In genomic region chr12:57697076-57697475, GRCh38 we compare ENCODE assay signal across 30 cellular contexts.
"Had no signal": no experiment of that assay in that cellular context is flagged by ENCODE, and none has a peak within 500 bp of the region (broad histone marks: within the 10 kb centered on the region; RNA-seq: fewer than 3 reads in every experiment).

No MANE protein-coding gene starts in this region.

- H3K27me3 ChIP-seq: ovary, right lobe of liver, sigmoid colon, suprapubic skin, testis, tibial artery, transverse colon, upper lobe of right lung, uterus had no signal

- H3K27ac Mint-ChIP-seq: natural killer cell treated with Interleukin-12 subunit alpha and Interleukin-12 subunit beta and Interleukin-15 and Interleukin-18, amount 100 ng/mL, for 72 hours; nephron progenitor cell; neural progenitor cell; progenitor cell of endocrine pancreas; stimulated activated effector memory CD8-positive, alpha-beta T cell treated with anti-CD3 and anti-CD28 coated beads, Interleukin-12 subunit alpha, Interleukin-12 subunit beta, amount 100 ng/mL, for 72 hours; stimulated activated naive B cell treated with anti-CD40 and anti-IgM and Interleukin-4, amounts not matched to agents 10 μg/mL and 1 μg/mL and 100 μg/mL, for 72 hours; stimulated activated naive CD8-positive, alpha-beta T cell treated with anti-CD3 and anti-CD28 coated beads, Interleukin-15, amount 100 ng/mL, for 72 hours; type B pancreatic cell had no signal

- H3K4me3 ChIP-seq: neural progenitor cell, ovary, psoas muscle, right lobe of liver, sigmoid colon, suprapubic skin, testis, tibial artery, transverse colon, upper lobe of right lung, uterus had no signal

- H3K36me3 ChIP-seq: neural progenitor cell, ovary, uterus had no signal

- ATAC-seq: naive thymus-derived CD8-positive, alpha-beta T cell; natural killer cell treated with Interleukin-12 subunit alpha and Interleukin-12 subunit beta and Interleukin-15 and Interleukin-18, amount 100 ng/mL, for 72 hours; psoas muscle; right cardiac atrium; right lobe of liver; stimulated activated effector memory CD8-positive, alpha-beta T cell treated with anti-CD3 and anti-CD28 coated beads, Interleukin-12 subunit alpha, Interleukin-12 subunit beta, amount 100 ng/mL, for 72 hours; stimulated activated naive B cell treated with anti-CD40 and anti-IgM and Interleukin-4, amounts not matched to agents 10 μg/mL and 1 μg/mL and 100 μg/mL, for 72 hours; stimulated activated naive CD8-positive, alpha-beta T cell treated with anti-CD3 and anti-CD28 coated beads, Interleukin-15, amount 100 ng/mL, for 72 hours; upper lobe of right lung had no signal

- H3K4me3 Mint-ChIP-seq: natural killer cell treated with Interleukin-12 subunit alpha and Interleukin-12 subunit beta and Interleukin-15 and Interleukin-18, amount 100 ng/mL, for 72 hours; nephron progenitor cell; neural progenitor cell; stimulated activated effector memory CD8-positive, alpha-beta T cell treated with anti-CD3 and anti-CD28 coated beads, Interleukin-12 subunit alpha, Interleukin-12 subunit beta, amount 100 ng/mL, for 72 hours; stimulated activated naive B cell treated with anti-CD40 and anti-IgM and Interleukin-4, amounts not matched to agents 10 μg/mL and 1 μg/mL and 100 μg/mL, for 72 hours; stimulated activated naive CD8-positive, alpha-beta T cell treated with anti-CD3 and anti-CD28 coated beads, Interleukin-15, amount 100 ng/mL, for 72 hours had no signal

- H3K9me3 Mint-ChIP-seq: naive thymus-derived CD8-positive, alpha-beta T cell; natural killer cell treated with Interleukin-12 subunit alpha and Interleukin-12 subunit beta and Interleukin-15 and Interleukin-18, amount 100 ng/mL, for 72 hours; stimulated activated effector memory CD8-positive, alpha-beta T cell treated with anti-CD3 and anti-CD28 coated beads, Interleukin-12 subunit alpha, Interleukin-12 subunit beta, amount 100 ng/mL, for 72 hours; stimulated activated naive B cell treated with anti-CD40 and anti-IgM and Interleukin-4, amounts not matched to agents 10 μg/mL and 1 μg/mL and 100 μg/mL, for 72 hours; stimulated activated naive CD8-positive, alpha-beta T cell treated with anti-CD3 and anti-CD28 coated beads, Interleukin-15, amount 100 ng/mL, for 72 hours had no signal

- H3K27ac ChIP-seq: neural progenitor cell, ovary, parathyroid adenoma, psoas muscle, right lobe of liver, sigmoid colon, suprapubic skin, testis, tibial artery, transverse colon, upper lobe of right lung, uterus had no signal

- H3K4me1 Mint-ChIP-seq: nephron progenitor cell; neural progenitor cell; stimulated activated naive CD8-positive, alpha-beta T cell treated with anti-CD3 and anti-CD28 coated beads, Interleukin-15, amount 100 ng/mL, for 72 hours had no signal

- DNase-seq: naive thymus-derived CD8-positive, alpha-beta T cell; nephron progenitor cell; occipital lobe; ovary; posterior cingulate gyrus; psoas muscle; right cardiac atrium; right lobe of liver; sigmoid colon; small intestine; stimulated activated CD4-positive, alpha-beta T cell treated with anti-CD3 and anti-CD28 coated beads, Interleukin-15, amount 100 ng/mL, for 24 hours; stimulated activated CD4-positive, alpha-beta T cell treated with anti-CD3 and anti-CD28 coated beads, Interleukin-2, amount 100 ng/mL, for 24 hours; stimulated activated CD4-positive, alpha-beta T cell treated with anti-CD3 and anti-CD28 coated beads, Interleukin-2, amount 100 ng/mL, for 48 hours; stimulated activated CD4-positive, alpha-beta T cell treated with anti-CD3 and anti-CD28 coated beads, Interleukin-4, amount 100 ng/mL, for 24 hours; stimulated activated naive B cell treated with anti-CD40 and anti-IgM and Interleukin-4, amounts not matched to agents 10 μg/mL and 1 μg/mL and 100 μg/mL, for 72 hours; stimulated activated naive CD4-positive, alpha-beta T cell treated with Interleukin-2 at 50 U/mL for 16 hours; stimulated activated naive CD8-positive, alpha-beta T cell treated with anti-CD3 and anti-CD28 coated beads, Interleukin-15, amount 100 ng/mL, for 72 hours; substantia nigra; testis; tibial artery; transverse colon; upper lobe of right lung; uterus had no signal

- H3K27me3 Mint-ChIP-seq: natural killer cell treated with Interleukin-12 subunit alpha and Interleukin-12 subunit beta and Interleukin-15 and Interleukin-18, amount 100 ng/mL, for 72 hours; stimulated activated naive B cell treated with anti-CD40 and anti-IgM and Interleukin-4, amounts not matched to agents 10 μg/mL and 1 μg/mL and 100 μg/mL, for 72 hours; stimulated activated naive CD8-positive, alpha-beta T cell treated with anti-CD3 and anti-CD28 coated beads, Interleukin-15, amount 100 ng/mL, for 72 hours had no signal

- H3K4me1 ChIP-seq: parathyroid adenoma had no signal

- H3K9me3 ChIP-seq: ovary, psoas muscle, right lobe of liver, sigmoid colon, suprapubic skin, testis, tibial artery, transverse colon, upper lobe of right lung, uterus had no signal
